9 cellular contexts compared by ENCODE assay signal in genomic region chr13:91398413-91399188, GRCh38. TPM values are rescaled to one million over a fixed set of nuclear protein-coding genes. Genes with fewer than 3 reads are reported as not detected.
DNase-seq lines count a peak whose midpoint lies in the region; ATAC-seq and TF ChIP-seq lines count a peak whose summit lies in the region.
"Had no signal": no experiment of that assay in that cellular context is flagged by ENCODE, and none has a peak within 500 bp of the region (broad histone marks: within the 10 kb centered on the region; RNA-seq: fewer than 3 reads in every experiment).

TSS of gene GPC5 (plus strand) at chr13:91398621.

- TF ChIP-seq EP300 in SK-N-SH (IDR thresholded peaks at IDR 0.05; ENCODE audit: borderline replicate concordance in 1 of 2, low read depth in 1 of 2, low read length in 1 of 2) (no peak), upper lobe of left lung (IDR thresholded peaks at IDR 0.05) (no peak)

- H3K27ac ChIP-seq in IMR-90 (ENCODE audit: insufficient read depth, low read length): no peak within 1 kb of the TSS
- H3K27ac ChIP-seq in SK-N-SH (ENCODE audit: low read depth in 2 of 2, low read length in 1 of 2): no peak within 1 kb of the TSS
- H3K27ac ChIP-seq in upper lobe of left lung: peak within 1 kb of the TSS in 1 of 4 donors; percentile 45

- TF ChIP-seq RAD21 in IMR-90 (IDR thresholded peaks at IDR 0.05; ENCODE audit: low read length) (no peak), SK-N-SH (IDR thresholded peaks at IDR 0.05; ENCODE audit: low read length) (no peak)

- CTCF ChIA-PET in IMR-90 (lab: Yijun Ruan, JAX) (interaction anchor here (1.0 kb wide), 1 partner anchor 13 kb away, joined by 3 read pairs; no protein-coding TSS in a partner anchor), SK-N-SH (lab: Yijun Ruan, JAX) (interaction anchor here (1.2 to 1.5 kb wide), 3 partner anchors 12 to 383 kb away, joined by 3 to 8 read pairs (median 5); no protein-coding TSS in a partner anchor)

- H3K27me3 ChIP-seq in IMR-90 (ENCODE audit: control insufficient read depth, insufficient read depth, low read length) (peaks cover 22% of the 10 kb centered on the region), SK-N-SH (ENCODE audit: insufficient read depth) (peaks cover 20% of the 10 kb centered on the region), upper lobe of left lung (peaks cover 0 to 12% (median 5%) of the 10 kb centered on the region in 4 donors)

- H4K20me1 ChIP-seq in IMR-90 (ENCODE audit: insufficient read depth, low read length): no peaks in the 10 kb centered on the region
- H4K20me1 ChIP-seq in SK-N-SH (ENCODE audit: insufficient read depth): no peaks in the 10 kb centered on the region

- H3K36me3 ChIP-seq in IMR-90 (ENCODE audit: control insufficient read depth, insufficient read depth, low read length): no peaks in the 10 kb centered on the region
- no peaks in the 10 kb centered on the region for H3K36me3 ChIP-seq in SK-N-SH (replicated peaks in 1 of 2; ENCODE audit: control insufficient read depth in 1 of 2, insufficient read depth in 2 of 2, low read length in 1 of 2)
- H3K36me3 ChIP-seq in upper lobe of left lung: no peaks in the 10 kb centered on the region

- no peak within 1 kb of the TSS for H2BK5ac ChIP-seq in IMR-90 (ENCODE audit: low read depth, low read length, poor library complexity, severe bottlenecking)

- H4K5ac ChIP-seq in IMR-90 (ENCODE audit: low read depth, low read length): no peak within 1 kb of the TSS

- H3K56ac ChIP-seq in IMR-90 (ENCODE audit: extremely low read depth, insufficient read depth, low read length): no peak within 1 kb of the TSS

- H2AFZ ChIP-seq in IMR-90 (replicated peaks; ENCODE audit: low read length, poor library complexity) (peak within 1 kb of the TSS; percentile 93), SK-N-SH (ENCODE audit: low read depth) (peak within 1 kb of the TSS; percentile 72; the same call in 1 of the 2 replicates)

- ATAC-seq in GM21717 (IDR thresholded peaks at IDR 0.05; ENCODE audit: unreplicated experiment) (peak; percentile 91), IMR-90 (ENCODE audit: low read depth) (peak; percentile 100), upper lobe of left lung (ENCODE audit: low FRiP score in 2 of 2) (peak; percentile 95 to 97)

- no peaks in the 10 kb centered on the region for H3K79me1 ChIP-seq in IMR-90 (ENCODE audit: low read depth in 1 of 2, low read length in 2 of 2)

- no peak within 1 kb of the TSS for H3K9ac ChIP-seq in IMR-90 (ENCODE audit: low read depth, low read length)
- H3K9ac ChIP-seq in SK-N-SH: no peak within 1 kb of the TSS

- no peaks in the 10 kb centered on the region for H3K4me1 ChIP-seq in IMR-90 (ENCODE audit: control insufficient read depth, insufficient read depth, low read length)
- H3K4me1 ChIP-seq in SK-N-SH (ENCODE audit: control insufficient read depth in 1 of 2, insufficient read depth in 2 of 2, low read depth in 1 of 2, low read length in 1 of 2): peaks cover 0 to 3% of the 10 kb centered on the region in 2 experiments; a peak in 2 of 4 replicates
- H3K4me1 ChIP-seq in upper lobe of left lung: peaks cover 12 to 17% (median 16%) of the 10 kb centered on the region in 4 donors

- no peak within 1 kb of the TSS for H2BK120ac ChIP-seq in IMR-90 (ENCODE audit: low read depth, low read length)

- no TSS peak for BruUV-seq in IMR-90 (replicated peaks; lab: Mats Ljungman, UMichigan)

- H3K9me2 ChIP-seq in SK-N-SH: no peaks in the 10 kb centered on the region

- no peaks in the 10 kb centered on the region for H3K9me3 ChIP-seq in IMR-90 (ENCODE audit: control insufficient read depth, insufficient read depth, low read length)
- H3K9me3 ChIP-seq in SK-N-SH: no peaks in the 10 kb centered on the region
- no peaks in the 10 kb centered on the region for H3K9me3 ChIP-seq in upper lobe of left lung

- no peak within 1 kb of the TSS for H2BK15ac ChIP-seq in IMR-90 (ENCODE audit: low read depth, low read length)

- peak; percentile 55 for DNase-seq in EL
- peak; percentile 43 for DNase-seq in IMR-90
- peak; percentile 95 for DNase-seq in SK-N-SH
- DNase-seq in activated naive CD4-positive, alpha-beta T cell treated with anti-CD3 and anti-CD28 coated beads, Interleukin-2, amount 50 U/mL, for 16 hours: peak; percentile 77
- peak; percentile 90 for DNase-seq in cardiac septum (ENCODE audit: low spot score)
- peak; percentile 91 for DNase-seq in posterior vena cava (ENCODE audit: low spot score)
- peak; percentile 84 to 97 for DNase-seq in upper lobe of left lung

- H3K79me2 ChIP-seq in SK-N-SH (ENCODE audit: insufficient read depth): no peaks in the 10 kb centered on the region

- H3F3A ChIP-seq in SK-N-SH (replicated peaks; ENCODE audit: insufficient read depth): no peaks in the 10 kb centered on the region

- no peak for TF ChIP-seq POLR2A in IMR-90 (IDR thresholded peaks at IDR 0.05; ENCODE audit: low read depth, low read length)
- TF ChIP-seq POLR2A in upper lobe of left lung (IDR thresholded peaks at IDR 0.05): peak in 1 of 4 donors; percentile 49

- H3K14ac ChIP-seq in IMR-90 (replicated peaks; ENCODE audit: low read depth, low read length): no peak within 1 kb of the TSS

- in situ Hi-C loops in IMR-90 (cut with MboI; ENCODE audit: low sequenced_read_pairs): no loop called here

- no peak within 1 kb of the TSS for H3K4ac ChIP-seq in IMR-90 (ENCODE audit: low read depth, low read length)

- H3K4me2 ChIP-seq in IMR-90 (ENCODE audit: low read depth, low read length) (peak within 1 kb of the TSS; percentile 90), SK-N-SH (peak within 1 kb of the TSS; percentile 71)

- dilution Hi-C loops in IMR-90 (cut with HindIII; ENCODE audit: low sequenced_read_pairs, unreplicated experiment): no loop called here

- no peaks in the 10 kb centered on the region for H3K9me1 ChIP-seq in IMR-90 (ENCODE audit: insufficient read depth, low read length)

- no peak for TF ChIP-seq CTCF in IMR-90 (conservative IDR thresholded peaks at IDR 0.05; ENCODE audit: low read depth, low read length)
- no peak for TF ChIP-seq CTCF in SK-N-SH (IDR thresholded peaks at IDR 0.05)
- TF ChIP-seq CTCF in upper lobe of left lung (IDR thresholded peaks at IDR 0.05): no peak

- H2AK5ac ChIP-seq in IMR-90 (ENCODE audit: low read depth, low read length): no peak within 1 kb of the TSS

- no peak within 1 kb of the TSS for H4K8ac ChIP-seq in IMR-90 (ENCODE audit: low read depth in 2 of 2, low read length in 2 of 2)

- no peak within 1 kb of the TSS for H3K18ac ChIP-seq in IMR-90 (ENCODE audit: low read depth, low read length)

- H3K23ac ChIP-seq in IMR-90 (ENCODE audit: low read depth, low read length): no peak within 1 kb of the TSS

- peak within 1 kb of the TSS; percentile 35 for H2AK9ac ChIP-seq in IMR-90 (replicated peaks; ENCODE audit: low read depth, low read length, poor library complexity)

- peak within 1 kb of the TSS; percentile 47 for H3K4me3 ChIP-seq in IMR-90 (ENCODE audit: insufficient read depth, low read depth, low read length)
- H3K4me3 ChIP-seq in SK-N-SH (ENCODE audit: low read depth in 2 of 2, low read length in 1 of 2): peak within 1 kb of the TSS; percentile 51 to 54
- H3K4me3 ChIP-seq in upper lobe of left lung: peak within 1 kb of the TSS; percentile 38 to 58 (median 51)

- intact Hi-C loops in IMR-90 (cut with micrococcal nuclease) (no loop called here), cardiac septum (cut with DNase I) (no loop called here), posterior vena cava (cut with DNase I) (no loop called here)

- H4K91ac ChIP-seq in IMR-90 (ENCODE audit: insufficient read depth, low read depth, low read length): no peak within 1 kb of the TSS

- WGBS in IMR-90 (ENCODE audit: extremely low coverage in 2 of 2, insufficient read length in 1 of 2), 2 experiments: 0% methylated on average over 14 of the region's 76 CpGs; no CpG with 5 or more reads in 1 of the 2 experiments
- WGBS in SK-N-SH (ENCODE audit: low lambda C conversion rate): 4% methylated on average over 28 of the region's 76 CpGs
- 0 to 4% methylated on average over 32 to 65 of the region's 76 CpGs for WGBS in upper lobe of left lung, 2 donors

- H2BK20ac ChIP-seq in IMR-90 (ENCODE audit: low read depth, low read length): no peak within 1 kb of the TSS

- POLR2A ChIA-PET in IMR-90 (lab: Charles Lee; ENCODE audit: unreplicated experiment): no interaction called here
- POLR2A ChIA-PET in SK-N-SH (lab: Yijun Ruan, JAX): interaction anchor here (0.9 kb wide), 1 partner anchor 216 kb away, joined by 3 read pairs; no protein-coding TSS in a partner anchor

TF ChIP-seq in IMR-90, 13 proteins besides CTCF, POLR2A, EP300 and RAD21:
- TF ChIP-seq FOS (IDR thresholded peaks at IDR 0.05; ENCODE audit: low read depth, low read length): no peak
TF ChIP-seq in IMR-90: peak in this region for 0.

TF ChIP-seq in SK-N-SH, 30 proteins besides CTCF, POLR2A, EP300 and RAD21 (continues in another document):
- TF ChIP-seq REST (IDR thresholded peaks at IDR 0.05; ENCODE audit: low read depth, low read length): peak; percentile 60; the same call in 1 of the 2 replicates
- no peak for TF ChIP-seq GABPA (IDR thresholded peaks at IDR 0.05; ENCODE audit: low read depth)

RNA-seq across cellular contexts. Expression of gene GPC5, which starts in this region (rescaled TPM):
- 1.1 and 1.8 TPM in 2 replicates for total RNA-seq in IMR-90 (2012; rRNA removed)
- 0.94 and 1.1 TPM in 2 replicates for polyA plus RNA-seq in IMR-90 (2012; rRNA removed)
- polyA plus RNA-seq in IMR-90 (2012; cell fraction: cytosol; rRNA removed): 0.37 and 0.83 TPM in 2 replicates
- 0.22 and 0.56 TPM in 2 replicates for polyA plus RNA-seq in IMR-90 (2012; cell fraction: nucleus; rRNA removed; ENCODE audit: low replicate concordance)
- 0.03 and 0.26 TPM in 2 replicates for polyA plus RNA-seq in SK-N-SH (2012; rRNA removed)
- 0.09 and 0.10 TPM in 2 replicates for polyA plus RNA-seq in SK-N-SH (2012; cell fraction: cytosol; rRNA removed)
- 0.15 and 0.23 TPM in 2 replicates for polyA plus RNA-seq in SK-N-SH (2012; cell fraction: nucleus; rRNA removed)
- 0.86 TPM for total RNA-seq in cardiac septum
- under 1 TPM; 0.37 to 0.52 TPM for total RNA-seq in posterior vena cava
- 10 to 100 TPM in 4 of 6 donors, 1 to 10 TPM in 2; 7.6 to 51.4 (median 12.8) TPM for total RNA-seq in upper lobe of left lung
- total RNA-seq: pulmonary artery endothelial cell had no signal

Comparison
In these comparisons a context has a peak if more than half of its experiments do, and no peak if none do; other contexts are left out.
1. Peak in DNase-seq, H3K4me3 ChIP-seq and H3K4me2 ChIP-seq in SK-N-SH; RNA of the gene not detected or under 1 TPM.
2. Peak in DNase-seq in cardiac septum; RNA of the gene not detected or under 1 TPM.
3. Peak in DNase-seq in posterior vena cava; RNA of the gene not detected or under 1 TPM.
4. DNase-seq: peak in every context shown above with its lines; median percentile 95 in SK-N-SH; 91 in posterior vena cava; 90 in upper lobe of left lung; 90 in cardiac septum; 77 in activated naive CD4-positive, alpha-beta T cell treated with anti-CD3 and anti-CD28 coated beads, Interleukin-2, amount 50 U/mL, for 16 hours; 55 in EL; 43 in IMR-90.